ENCODE assay signal across 10 cellular contexts in the genomic region with DNA sequence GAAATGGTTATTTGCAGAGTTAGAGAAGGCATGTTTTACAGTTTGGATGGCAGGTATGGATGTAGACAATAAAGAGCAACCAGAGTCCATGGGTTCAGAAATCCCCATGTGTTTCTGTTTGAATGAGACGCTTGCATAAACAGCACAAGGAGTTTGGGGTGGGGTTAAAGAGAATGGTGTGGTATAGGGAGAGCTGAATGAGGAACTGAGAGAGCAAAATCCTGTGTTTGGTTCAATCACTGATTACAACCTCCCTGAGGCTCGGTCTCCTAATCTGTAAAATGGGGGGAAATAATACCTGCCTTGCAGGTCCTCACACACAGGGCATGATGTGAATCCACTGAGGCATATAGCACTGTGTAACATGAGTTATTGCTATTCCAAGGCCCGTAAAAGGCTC. TPM values are rescaled to one million over a fixed set of nuclear protein-coding genes. Genes with fewer than 3 reads are reported as not detected.
DNase-seq lines count a peak whose midpoint lies in the region; ATAC-seq and TF ChIP-seq lines count a peak whose summit lies in the region.
"Had no signal": no experiment of that assay in that cellular context is flagged by ENCODE, and none has a peak within 500 bp of the region (broad histone marks: within the 10 kb centered on the region; RNA-seq: fewer than 3 reads in every experiment).

No MANE protein-coding gene starts in this region.

- POLR2A ChIA-PET in A673 (lab: Charles Lee; ENCODE audit: low non-redundant PET): no interaction called here

- TF ChIP-seq CTCF in A673 (conservative IDR thresholded peaks at IDR 0.05; ENCODE audit: low read depth, low read length) (no peak), GM13976 (IDR thresholded peaks at IDR 0.05; ENCODE audit: borderline replicate concordance, control extremely low read depth, extremely low read depth, insufficient read depth, missing control alignments) (no peak)

- DNase-seq in A673 (ENCODE audit: low spot score) (no peak), MV-4-11 (lab: John Stamatoyannopoulos, UW) (peak; percentile 10), NCI-H510A treated with DMSO at 0.1 percent for 48 hours (lab: John Stamatoyannopoulos, UW) (no peak), DMS53 treated with DMSO at 0.1 percent for 48 hours (lab: John Stamatoyannopoulos, UW; ENCODE audit: unreplicated experiment) (no peak), GM13976 (ENCODE audit: low spot score) (no peak), LoVo (ENCODE audit: low spot score) (no peak)
- DNase-seq: NCI-H774 had no signal

- peaks cover 91% of the 10 kb centered on the region for H3K4me1 ChIP-seq in A673 (ENCODE audit: insufficient read depth, low read length, poor library complexity, severe bottlenecking)

- BruUV-seq in A673 (replicated peaks; lab: Mats Ljungman, UMichigan): no TSS peak

- peak; percentile 92 for ATAC-seq in GM19328 (IDR thresholded peaks at IDR 0.05; ENCODE audit: unreplicated experiment)
- ATAC-seq in HG02840 (IDR thresholded peaks at IDR 0.05; ENCODE audit: low FRiP score, unreplicated experiment): peak; percentile 89

- H3K27me3 ChIP-seq in A673 (replicated peaks; ENCODE audit: insufficient read depth, low read depth, low read length, poor library complexity): no peaks in the 10 kb centered on the region

- H3K9me3 ChIP-seq in A673 (ENCODE audit: low read depth, low read length, poor library complexity, severe bottlenecking): no peaks in the 10 kb centered on the region

- peaks cover 98% of the 10 kb centered on the region for H3K36me3 ChIP-seq in A673 (ENCODE audit: insufficient read depth, low read length, poor library complexity, severe bottlenecking)

- no peak overlapping the region for H3K4me3 ChIP-seq in A673 (ENCODE audit: low read depth, low read length, poor library complexity, severe bottlenecking)

- in situ Hi-C loops in GM13976 (cut with MboI; ENCODE audit: low sequenced_read_pairs, unreplicated experiment): no loop called here

- intact Hi-C loops in A673 (cut with micrococcal nuclease; ENCODE audit: unreplicated experiment): no loop called here

- CTCF ChIA-PET in A673 (lab: Charles Lee): no interaction called here

- H3K27ac ChIP-seq in A673 (ENCODE audit: low read depth, low read length, poor library complexity, severe bottlenecking): peak overlapping the region; percentile 12
- H3K27ac ChIP-seq: VCaP had no signal

RNA-seq across cellular contexts. Expression of gene CAV1, which starts 23.7 kb away (rescaled TPM):
- total RNA-seq in A673 (2021): 1,757 and 2,074 TPM in 2 replicates

RNA-seq across cellular contexts. Expression of gene CAV2, which starts 49.0 kb away (rescaled TPM):
- 265 and 286 TPM in 2 replicates for total RNA-seq in A673 (2021)
